Comparison of ENCODE assay signal across 27 cellular contexts in genomic region chr3:70281663-70282062, GRCh38.
DNase-seq lines count a peak whose midpoint lies in the region; ATAC-seq, FAIRE-seq and TF ChIP-seq lines count a peak whose summit lies in the region.
"Had no signal": no experiment of that assay in that cellular context is flagged by ENCODE, and none has a peak within 500 bp of the region (broad histone marks: within the 10 kb centered on the region; RNA-seq: fewer than 3 reads in every experiment).

No MANE protein-coding gene starts in this region.

- H3K27ac ChIP-seq in coronary artery = no peak overlapping the region
- H3K27ac ChIP-seq: psoas muscle, testis, vagina had no signal

- H3K4me3 ChIP-seq in fibroblast of pulmonary artery (replicated peaks; ENCODE audit: low read depth, low read length) = no peak overlapping the region
- no peak overlapping the region for H3K4me3 ChIP-seq in coronary artery
- H3K4me3 ChIP-seq: K562, lung, psoas muscle, testis, vagina had no signal

- FAIRE-seq in RCC 7860 (lab: Jason Lieb, UNC) = no peak
- FAIRE-seq: K562, keratinocyte, small intestine had no signal

- peak; percentile 3 for DNase-seq in EL
- peak; percentile 4 for DNase-seq in RCC 7860 (ENCODE audit: low spot score)
- peak; percentile 3 for DNase-seq in fibroblast of pulmonary artery (ENCODE audit: low read depth)
- DNase-seq in coronary artery (ENCODE audit: low spot score) = no peak
- no peak for DNase-seq in NK-92 (lab: John Stamatoyannopoulos, UW; ENCODE audit: unreplicated experiment)
- DNase-seq in SHP77 treated with DMSO at 0.1 percent for 48 hours (lab: John Stamatoyannopoulos, UW) = no peak
- DNase-seq: activated CD4-positive, CD25-positive, alpha-beta regulatory T cell treated with anti-CD3 and anti-CD28 coated beads, Interleukin-2, amount 50 U/mL, for 72 hours; activated CD8-positive, alpha-beta T cell treated with anti-CD3 and anti-CD28 coated beads, Interleukin-2, amount 10 ng/mL, durations not matched to agents 7 days and 5 days; BE2C; central memory CD4-positive, alpha-beta T cell; foreskin melanocyte; GOT3; hypothalamus; NCI-H146; NCI-H2171; NCI-H69; psoas muscle; SHP77; small intestine; stimulated activated CD4-positive, alpha-beta T cell treated with anti-CD3 and anti-CD28 coated beads, Interleukin-2, amount 100 ng/mL, for 24 hours; testis had no signal

- no peak for ATAC-seq in HG02610 (IDR thresholded peaks at IDR 0.05; ENCODE audit: unreplicated experiment)
- ATAC-seq: activated CD8-positive, alpha-beta T cell treated with anti-CD3 and anti-CD28 coated beads, Interleukin-2, amount 10 ng/mL, durations not matched to agents 7 days and 5 days; K562; psoas muscle; stimulated activated memory B cell treated with anti-CD40 and anti-IgM and Interleukin-4, amounts not matched to agents 10 μg/mL and 1 μg/mL and 100 μg/mL, for 72 hours had no signal

- TF ChIP-seq CTCF in fibroblast of pulmonary artery (IDR thresholded peaks at IDR 0.05; ENCODE audit: low read length, missing control alignments) (no peak), coronary artery (IDR thresholded peaks at IDR 0.05) (no peak)

Comparison
In these comparisons a context has a peak if more than half of its experiments do, and no peak if none do; other contexts are left out.
1. DNase-seq: peak in EL (single experiment), RCC 7860 (single experiment) and fibroblast of pulmonary artery (single experiment); none in coronary artery (single experiment), NK-92 (single experiment) and SHP77 treated with DMSO at 0.1 percent for 48 hours (single experiment).